Comparison of ENCODE assay signal across 2 cellular contexts in genomic region chr10:124508907-124509454, GRCh38.
A peak's percentile ranks its signal among the peaks of the same experiment; 100 is the strongest.
TF ChIP-seq lines count a peak whose summit lies in the region.

No MANE protein-coding gene starts in this region.

TF ChIP-seq in HEK293, 187 proteins besides CTCF, POLR2A, EP300 and RAD21 (continued from another document):
- TF ChIP-seq ZNF580 (tag by site-specific recombination; IDR thresholded peaks at IDR 0.05): 0 out of 2 replicates have a peak, but pooled peaks have one; percentile 25
- no peak for TF ChIP-seq PRDM2 (tag by site-specific recombination; IDR thresholded peaks at IDR 0.05; ENCODE audit: borderline replicate concordance)
- TF ChIP-seq PRDM6 (tag by site-specific recombination; IDR thresholded peaks at IDR 0.05): no peak
- no peak for TF ChIP-seq ZNF175 (tag by site-specific recombination; IDR thresholded peaks at IDR 0.05)
- no peak for TF ChIP-seq ZNF747 (tag by site-specific recombination; IDR thresholded peaks at IDR 0.05)

TF ChIP-seq in K562, 482 proteins besides CTCF, POLR2A, EP300 and RAD21 (continued from another document):
- no peak for TF ChIP-seq ELK3 (CRISPR knock-in tag; IDR thresholded peaks at IDR 0.05)
- no peak for TF ChIP-seq SOX6 (IDR thresholded peaks at IDR 0.05)
- peak; percentile 47 for TF ChIP-seq ZNF146 (CRISPR knock-in tag; IDR thresholded peaks at IDR 0.05; ENCODE audit: unreplicated experiment)
